In the genomic region with DNA sequence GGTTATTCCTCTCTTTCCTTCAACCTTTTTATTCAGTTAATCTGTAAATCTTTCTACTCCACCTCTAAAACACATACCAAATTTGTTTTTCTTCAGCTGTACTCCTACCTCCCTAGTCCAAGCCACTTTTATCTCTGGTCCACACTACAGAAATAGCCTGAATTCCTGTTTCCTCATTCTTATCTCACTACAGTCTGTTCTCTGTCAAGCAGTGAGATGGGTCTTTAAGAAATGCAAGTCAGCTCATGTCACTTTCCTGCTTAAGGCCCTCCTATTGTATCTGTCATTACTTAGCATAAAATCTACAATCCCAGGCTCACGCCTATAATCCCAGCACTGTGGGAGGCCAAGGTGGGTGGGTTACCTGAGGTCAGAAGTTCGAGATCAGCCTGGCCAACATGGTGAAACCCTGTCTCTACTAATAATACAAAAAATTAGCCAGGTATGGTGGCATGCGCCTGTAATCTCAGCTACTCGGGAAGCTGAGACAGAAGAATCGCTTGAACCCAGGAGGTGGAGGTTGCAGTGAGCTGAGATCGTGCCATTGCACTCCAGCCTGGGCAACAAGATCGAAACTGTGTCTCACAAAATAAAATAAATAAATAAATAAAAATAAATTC, we compare ENCODE assay signal across 7 cellular contexts. TPM values are rescaled to one million over a fixed set of nuclear protein-coding genes. Genes with fewer than 3 reads are reported as not detected.
DNase-seq lines count a peak whose midpoint lies in the region; ATAC-seq, FAIRE-seq and TF ChIP-seq lines count a peak whose summit lies in the region.
"Not testable (repeated sequence)": the region's sequence is repeated elsewhere in the genome, so short reads cannot be mapped to it uniquely, and the experiment has no call there.

No MANE protein-coding gene starts in this region.

- in situ Hi-C loops in K562 (cut with MboI) = not testable (repeated sequence)

- peak; percentile 96 for TF ChIP-seq EP300 in K562 (IDR thresholded peaks at IDR 0.05; ENCODE audit: low read length)

- CTCF ChIA-PET in K562 (lab: Yijun Ruan, JAX; ENCODE audit: low intra/inter-chr PET ratio) = not testable (repeated sequence)

- peak overlapping the region; percentile 99 for H3K27ac ChIP-seq in K562 (ENCODE audit: extremely low read depth, low read depth, low read length)
- H3K27ac ChIP-seq in heart left ventricle = peak overlapping the region in 7 of 12 donors; percentile 5 to 44 (median 10)
- peak overlapping the region; percentile 80 for H3K27ac ChIP-seq in mesodermal cell (ENCODE audit: low read depth, low read length, severe bottlenecking)

- not testable (repeated sequence) for H3K9me3 ChIP-seq in K562 (replicated peaks; ENCODE audit: control insufficient read depth, insufficient read depth, low read depth, low read length); heart left ventricle; mesodermal cell (ENCODE audit: control insufficient read depth, low read length)

- H3K4me2 ChIP-seq in K562 (ENCODE audit: insufficient read depth, low read length) = peak overlapping the region; percentile 73

- WGBS in K562 (ENCODE audit: insufficient coverage, low coverage, missing lambda C conversion rate) = 7% methylated on average over 7 of the region's 7 CpGs
- 75 to 87% (median 77%) methylated on average over 7 of the region's 7 CpGs for WGBS in heart left ventricle, 4 donors
- 43 to 92% methylated on average over 1 to 3 of the region's 7 CpGs for WGBS in mesodermal cell (ENCODE audit: insufficient coverage in 2 of 2), 2 experiments

- FAIRE-seq in K562 (lab: Jason Lieb, UNC) = peak; percentile 96

- peaks cover 100% of the 10 kb centered on the region for H3K79me2 ChIP-seq in K562 (ENCODE audit: control insufficient read depth, insufficient read depth, low read length)

- intact Hi-C loops in K562 (cut with micrococcal nuclease) = loop anchor here (5.0 to 10.0 kb wide), 3 partner anchors 49 to 213 kb away; no protein-coding TSS in a partner anchor
- intact Hi-C loops in heart left ventricle (cut with DNase I) = loop anchor here in 2 of 10 donors (10.0 kb wide), 3 partner anchors 117 to 323 kb away; partner anchors contain the start of gene NETO2 (in 1 of the 2)

- H3K4me1 ChIP-seq in K562 (replicated peaks in 1 of 2; ENCODE audit: control insufficient read depth in 2 of 2, insufficient read depth in 2 of 2, low read length in 2 of 2) (peaks cover 0 to 34% of the 10 kb centered on the region in 2 experiments; a peak in 4 of 5 replicates), heart left ventricle (peaks cover 3 to 80% (median 49%) of the 10 kb centered on the region in 12 donors), mesodermal cell (ENCODE audit: control insufficient read depth, insufficient read depth, low read length, poor library complexity, severe bottlenecking) (peaks cover 10% of the 10 kb centered on the region)

- DNase-seq in GDM1 (lab: John Stamatoyannopoulos, UW) (peak; percentile 33), OCI-M1 (lab: John Stamatoyannopoulos, UW) (peak; percentile 84), K562 (ENCODE audit: extremely low read depth in 1 of 4, low spot score in 3 of 4) (peak; percentile 50 to 90 (median 66)), erythroblast (lab: John Stamatoyannopoulos, UW) (peak; percentile 88 to 93), iPS-NIHi7 (ENCODE audit: extremely low spot score) (peak; percentile 17)
- not testable (repeated sequence) for DNase-seq in heart left ventricle

- peak; percentile 80 for ATAC-seq in K562
- peak in 3 of 4 donors; percentile 53 to 74 (median 72) for ATAC-seq in heart left ventricle

- not testable (repeated sequence) for H3K9me1 ChIP-seq in K562 (ENCODE audit: control insufficient read depth, insufficient read depth, low read length)

- not testable (repeated sequence) for H2AFZ ChIP-seq in K562 (ENCODE audit: low read depth, low read length)

- BruUV-seq in K562 (replicated peaks; lab: Mats Ljungman, UMichigan) = not testable (repeated sequence)

- TF ChIP-seq RAD21 in K562 (CRISPR knock-in tag; conservative IDR thresholded peaks at IDR 0.05 in 1 of 2, IDR thresholded peaks at IDR 0.05 in 1 of 2) = not testable (repeated sequence)

- H3K27me3 ChIP-seq in K562 (ENCODE audit: control insufficient read depth in 2 of 2, insufficient read depth in 2 of 2, low read length in 2 of 2); heart left ventricle: not testable (repeated sequence)

- peak overlapping the region in 1 of 2 experiments; percentile 98; a peak in 2 of 4 replicates for H3K9ac ChIP-seq in K562 (ENCODE audit: insufficient read depth in 1 of 2, low read depth in 2 of 2, low read length in 2 of 2)

- H3K4me3 ChIP-seq in K562 = peak overlapping the region; percentile 5; the same call in 1 of the 2 replicates
- H3K4me3 ChIP-seq in heart left ventricle; mesodermal cell (ENCODE audit: extremely low read depth, insufficient read depth, low read length, poor library complexity, severe bottlenecking): not testable (repeated sequence)

- not testable (repeated sequence) for H4K20me1 ChIP-seq in K562 (replicated peaks; ENCODE audit: control insufficient read depth, insufficient read depth, low read length)

- not testable (repeated sequence) for TF ChIP-seq CTCF in K562 (IDR thresholded peaks at IDR 0.05 in 2 of 3, conservative IDR thresholded peaks at IDR 0.05 in 1 of 3; ENCODE audit: insufficient read depth in 2 of 3, low read depth in 1 of 3, low read length in 3 of 3); heart left ventricle (IDR thresholded peaks at IDR 0.05)

- POLR2A ChIA-PET in K562 (lab: Yijun Ruan, JAX) = interaction anchor here (0.7 to 1.8 kb wide), 9 partner anchors 8 to 303 kb away, joined by 3 to 8 read pairs (median 3); no protein-coding TSS in a partner anchor

- peak; percentile 64; the same call in 1 of the 2 replicates for TF ChIP-seq POLR2A in K562 (conservative IDR thresholded peaks at IDR 0.05)
- not testable (repeated sequence) for TF ChIP-seq POLR2A in erythroblast (IDR thresholded peaks at IDR 0.05; ENCODE audit: low read length); heart left ventricle (IDR thresholded peaks at IDR 0.05)

- H3K36me3 ChIP-seq in K562 (ENCODE audit: control insufficient read depth, insufficient read depth, low read length) (peaks cover 46% of the 10 kb centered on the region; the same call in 2 of the 3 replicates), heart left ventricle (peaks cover 0 to 16% (median 0%) of the 10 kb centered on the region in 9 donors)
- not testable (repeated sequence) for H3K36me3 ChIP-seq in mesodermal cell (ENCODE audit: control insufficient read depth, insufficient read depth, low read length)

RNA-seq across cellular contexts. Expression of gene PHKB, which starts 7.0 kb away (rescaled TPM):
- 210 and 638 TPM in 2 replicates for total RNA-seq in K562 (2011; cell fraction: chromatin; rRNA removed; ENCODE audit: low replicate concordance)
- total RNA-seq in K562 (2011; cell fraction: nucleolus; rRNA removed) = 112 and 129 TPM in 2 replicates
- total RNA-seq in K562 (2011; cell fraction: nucleoplasm; rRNA removed) = 274 and 479 TPM in 2 replicates
- total RNA-seq in K562 (2014; rRNA removed) (59.7 and 63.3 TPM in 2 replicates), K562 (2014; rRNA removed; fragmentation: Illumina TruSeq; extraction: Trizol) (89.3 and 95.8 TPM in 2 replicates), K562 (2015; rRNA removed; fragmentation: Illumina TruSeq; extraction: Trizol) (78.1 and 83.2 TPM in 2 replicates), K562 (2021) (68.2 and 69.1 TPM in 2 replicates), heart left ventricle (10 to 100 TPM; 49.2 to 70.1 (median 61.9) TPM)
- polyA plus RNA-seq in K562 (2011; rRNA removed) (82.3 and 92.3 TPM in 2 replicates), K562 (2014; fragmentation: Illumina TruSeq; extraction: Trizol) (53.9 and 59.9 TPM in 2 replicates), K562 (2014; fragmentation: Nextera tagmentation; extraction: Ambion mirVana) (10 to 100 TPM; 24.7 to 44.3 TPM), K562 (2014; rRNA removed) (66.0 and 67.0 TPM in 2 replicates), heart left ventricle (10 to 100 TPM; 14.2 to 18.5 TPM)
- 23.0 and 44.2 TPM in 2 replicates for polyA plus RNA-seq in K562 (2011; cell fraction: cytosol; rRNA removed)
- 88.0 and 98.1 TPM in 2 replicates for polyA plus RNA-seq in K562 (2011; cell fraction: nucleus; rRNA removed)
- 57.7 and 59.2 TPM in 2 replicates for polyA plus RNA-seq in K562 (2012)
- 299 and 332 TPM in 2 replicates for polyA minus RNA-seq in K562 (2011; rRNA and poly(A)+ RNA removed)
- 58.5 and 67.1 TPM in 2 replicates for polyA minus RNA-seq in K562 (2011; cell fraction: cytosol; rRNA and poly(A)+ RNA removed)
- polyA minus RNA-seq in K562 (2011; cell fraction: nucleus; rRNA and poly(A)+ RNA removed) = 158 and 236 TPM in 2 replicates
- polyA plus RNA-seq in mesodermal cell (2013, experiment 1 of 2) = 48.4 TPM
- 57.6 TPM for polyA plus RNA-seq in mesodermal cell (2013, experiment 2 of 2)

RNA-seq across cellular contexts. Expression of gene ITFG1, which starts 7.3 kb away (rescaled TPM):
- total RNA-seq in K562 (2011; cell fraction: chromatin; rRNA removed; ENCODE audit: low replicate concordance) = 81.3 and 185 TPM in 2 replicates
- total RNA-seq in K562 (2011; cell fraction: nucleolus; rRNA removed) = 70.9 and 95.7 TPM in 2 replicates
- total RNA-seq in K562 (2011; cell fraction: nucleoplasm; rRNA removed) = 123 and 138 TPM in 2 replicates
- total RNA-seq in K562 (2014; rRNA removed) = 24.3 and 27.1 TPM in 2 replicates
- total RNA-seq in K562 (2014; rRNA removed; fragmentation: Illumina TruSeq; extraction: Trizol) = 60.7 and 66.9 TPM in 2 replicates
- 53.2 and 55.4 TPM in 2 replicates for total RNA-seq in K562 (2015; rRNA removed; fragmentation: Illumina TruSeq; extraction: Trizol)
- total RNA-seq in K562 (2021) = 35.8 and 37.1 TPM in 2 replicates
- polyA plus RNA-seq in K562 (2011; rRNA removed) = 66.1 and 83.5 TPM in 2 replicates
- 20.0 and 37.0 TPM in 2 replicates for polyA plus RNA-seq in K562 (2011; cell fraction: cytosol; rRNA removed)
- polyA plus RNA-seq in K562 (2011; cell fraction: nucleus; rRNA removed) = 18.4 and 29.4 TPM in 2 replicates
- polyA plus RNA-seq in K562 (2012) = 35.0 and 36.9 TPM in 2 replicates
- polyA plus RNA-seq in K562 (2014; fragmentation: Illumina TruSeq; extraction: Trizol) = 50.8 and 61.1 TPM in 2 replicates
- 10 to 100 TPM; 17.1 to 21.9 TPM for polyA plus RNA-seq in K562 (2014; fragmentation: Nextera tagmentation; extraction: Ambion mirVana)
- polyA plus RNA-seq in K562 (2014; rRNA removed) = 24.5 and 24.7 TPM in 2 replicates
- polyA minus RNA-seq in K562 (2011; rRNA and poly(A)+ RNA removed) = 73.3 and 75.5 TPM in 2 replicates
- polyA minus RNA-seq in K562 (2011; cell fraction: cytosol; rRNA and poly(A)+ RNA removed) = 13.7 and 22.6 TPM in 2 replicates
- 51.2 and 69.6 TPM in 2 replicates for polyA minus RNA-seq in K562 (2011; cell fraction: nucleus; rRNA and poly(A)+ RNA removed)
- 100 to 1,000 TPM in 1 of 9 donors, 10 to 100 TPM in 8; 45.2 to 102 (median 73.4) TPM for total RNA-seq in heart left ventricle
- polyA plus RNA-seq in heart left ventricle = 10 to 100 TPM; 13.0 to 29.2 TPM
- 59.3 TPM for polyA plus RNA-seq in mesodermal cell (2013, experiment 1 of 2)
- polyA plus RNA-seq in mesodermal cell (2013, experiment 2 of 2) = 58.5 TPM

Comparison
In these comparisons a context has a peak if more than half of its experiments do, and no peak if none do; other contexts are left out.
1. H3K27ac ChIP-seq: peak in every context shown above with its lines; median percentile 99 in K562; 80 in mesodermal cell; 10 in heart left ventricle.